In the genomic region with DNA sequence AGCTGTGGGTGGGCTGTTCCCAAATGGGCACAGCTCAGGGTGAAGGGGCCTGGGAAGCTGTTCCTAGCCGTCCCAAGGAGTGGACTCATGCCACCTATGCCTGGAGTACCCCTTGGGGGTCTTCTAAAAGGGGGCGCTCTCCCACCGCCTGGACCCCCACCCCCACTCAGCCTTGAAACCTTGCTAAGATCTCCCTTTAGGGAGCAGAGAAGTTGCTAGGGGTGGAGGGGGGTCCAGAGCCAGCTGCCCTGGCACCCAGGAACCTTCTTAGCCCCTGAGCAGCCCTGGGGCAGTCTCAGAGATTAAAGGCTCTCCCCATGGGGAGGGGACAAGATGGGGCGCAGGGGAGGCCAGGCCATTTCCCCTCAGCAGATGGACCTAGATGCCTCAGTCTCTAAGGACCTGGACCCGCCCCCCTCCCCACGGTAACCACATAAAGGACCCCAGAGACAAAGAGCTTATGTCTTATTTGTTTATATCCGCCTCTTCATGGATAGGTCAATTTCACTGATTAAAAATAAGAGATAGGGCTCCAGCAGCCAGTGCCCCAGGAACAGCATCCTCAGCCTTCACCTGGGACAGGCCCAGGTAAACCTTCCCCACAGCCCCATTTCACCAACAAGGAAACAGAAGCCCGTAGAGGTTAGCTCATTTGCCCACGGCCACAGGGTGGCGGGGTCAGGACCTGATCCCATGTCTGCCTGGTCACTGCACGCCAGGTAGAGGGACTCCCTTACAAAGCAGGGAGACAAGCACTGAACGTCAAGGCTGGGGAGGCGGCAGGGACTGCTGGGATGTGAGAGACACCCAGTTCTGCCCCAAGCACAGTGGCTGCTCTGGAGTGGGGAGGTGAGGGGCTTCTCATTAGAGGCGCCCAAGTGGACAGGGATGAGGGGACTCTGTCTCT, we compare ENCODE assay signal across 9 cellular contexts. TPM values are rescaled to one million over a fixed set of nuclear protein-coding genes. Genes with fewer than 3 reads are reported as not detected.
DNase-seq lines count a peak whose midpoint lies in the region; ATAC-seq and TF ChIP-seq lines count a peak whose summit lies in the region.
"Had no signal": no experiment of that assay in that cellular context is flagged by ENCODE, and none has a peak within 500 bp of the region (broad histone marks: within the 10 kb centered on the region; RNA-seq: fewer than 3 reads in every experiment).

No MANE protein-coding gene starts in this region.

- H3K27me3 Mint-ChIP-seq in mesothelial cell of epicardium (ENCODE audit: low read depth): no peaks in the 10 kb centered on the region

- TF ChIP-seq CTCF in LNCaP clone FGC (IDR thresholded peaks at IDR 0.05; ENCODE audit: control insufficient read depth, extremely low read depth, insufficient read depth): peak; percentile 37
- TF ChIP-seq CTCF in mesothelial cell of epicardium (IDR thresholded peaks at IDR 0.05; ENCODE audit: unreplicated experiment): no peak

- DNase-seq in LNCaP clone FGC (ENCODE audit: low read depth): no peak
- DNase-seq in mesothelial cell of epicardium (ENCODE audit: low spot score in 2 of 2, unreplicated experiment in 2 of 2): no peak
- no peak for DNase-seq in SHP77 (lab: John Stamatoyannopoulos, UW)
- no peak for DNase-seq in HUDEP-2 (lab: John Stamatoyannopoulos, UW; ENCODE audit: unreplicated experiment in 76 of 76)
- DNase-seq: activated T-cell treated with anti-CD3 and anti-CD28 coated beads, Interleukin-2, amount 50 U/mL, for 72 hours had no signal

- no peak overlapping the region for H3K4me3 ChIP-seq in LNCaP clone FGC (ENCODE audit: low read depth, low read length)

- no peak for ATAC-seq in GM21619 (IDR thresholded peaks at IDR 0.05; ENCODE audit: unreplicated experiment)
- ATAC-seq: activated T-cell treated with anti-CD3 and anti-CD28 coated beads, Interleukin-2, amount 50 U/mL, for 72 hours had no signal

- H3K27ac Mint-ChIP-seq in mesothelial cell of epicardium: peak overlapping the region; percentile 80
- H3K27ac Mint-ChIP-seq: activated T-cell treated with anti-CD3 and anti-CD28 coated beads, Interleukin-2, amount 50 U/mL, for 72 hours; T-helper 2 cell treated with Interferon-gamma antibody and Interleukin-4, amounts not matched to agents 5 μg/mL and 100 μg/mL, for 36 hours had no signal

- H3K4me1 Mint-ChIP-seq in mesothelial cell of epicardium: peaks cover 37% of the 10 kb centered on the region

- peak overlapping the region; percentile 35 for H3K4me3 Mint-ChIP-seq in mesothelial cell of epicardium
- H3K4me3 Mint-ChIP-seq: activated T-cell treated with anti-CD3 and anti-CD28 coated beads, Interleukin-2, amount 50 U/mL, for 72 hours; T-helper 2 cell treated with Interferon-gamma antibody and Interleukin-4, amounts not matched to agents 5 μg/mL and 100 μg/mL, for 36 hours had no signal

- H3K27ac ChIP-seq in cingulate gyrus (ENCODE audit: low read depth, low read length): peak overlapping the region; percentile 90
- H3K27ac ChIP-seq in temporal lobe (ENCODE audit: low read depth, low read length): peak overlapping the region; percentile 95

- no peaks in the 10 kb centered on the region for H3K9me3 Mint-ChIP-seq in mesothelial cell of epicardium
- H3K9me3 Mint-ChIP-seq: activated T-cell treated with anti-CD3 and anti-CD28 coated beads, Interleukin-2, amount 50 U/mL, for 72 hours; T-helper 2 cell treated with Interferon-gamma antibody and Interleukin-4, amounts not matched to agents 5 μg/mL and 100 μg/mL, for 36 hours had no signal

- H3K36me3 Mint-ChIP-seq in mesothelial cell of epicardium: peaks cover 2% of the 10 kb centered on the region

RNA-seq across cellular contexts. Expression of gene MTSS2, which starts 3.4 kb away (rescaled TPM):
- total RNA-seq in mesothelial cell of epicardium: 100 to 104 TPM (median 102 TPM) in 3 replicates
- total RNA-seq in temporal lobe: 45.5 TPM

RNA-seq across cellular contexts. Expression of gene IL34, which starts 36.1 kb away (rescaled TPM):
- total RNA-seq in mesothelial cell of epicardium (1.3 to 2.1 TPM (median 1.4 TPM) in 3 replicates), temporal lobe (1.5 TPM)
